Comparison of ENCODE assay signal across 15 cellular contexts in genomic region chr20:47973519-47974233, GRCh38.
A peak's percentile ranks its signal among the peaks of the same experiment; 100 is the strongest.
DNase-seq lines count a peak whose midpoint lies in the region; ATAC-seq, FAIRE-seq and TF ChIP-seq lines count a peak whose summit lies in the region.
"Had no signal": no experiment of that assay in that cellular context is flagged by ENCODE, and none has a peak within 500 bp of the region (broad histone marks: within the 10 kb centered on the region; RNA-seq: fewer than 3 reads in every experiment).

No MANE protein-coding gene starts in this region.

- no peaks in the 10 kb centered on the region for H3K4me1 ChIP-seq in kidney (ENCODE audit: control insufficient read depth in 1 of 2, insufficient read depth in 1 of 2, low read depth in 1 of 2, low read length in 2 of 2)

- no peak overlapping the region for H3K27ac Mint-ChIP-seq in CD4-positive, alpha-beta T cell
- H3K27ac Mint-ChIP-seq: activated T-helper 1 cell treated with anti-CD3 and anti-CD28 coated beads, Interleukin-12 subunit alpha, Interleukin-12 subunit beta, Interleukin-2, Interleukin-4 antibody, amounts not matched to agents 30 ng/mL and 10 ng/mL and 1 ng/mL, durations not matched to agents 14 hours and 24 hours and 36 hours had no signal

- no peak for TF ChIP-seq CTCF in GM06990 (IDR thresholded peaks at IDR 0.05; ENCODE audit: insufficient read depth, low read length, poor library complexity, severe bottlenecking)
- TF ChIP-seq CTCF in kidney (IDR thresholded peaks at IDR 0.05; ENCODE audit: borderline replicate concordance, extremely low read depth, insufficient read depth) = no peak
- TF ChIP-seq CTCF in CD4-positive, alpha-beta T cell (IDR thresholded peaks at IDR 0.05) = no peak

- H3K27me3 Mint-ChIP-seq in CD4-positive, alpha-beta T cell = peaks cover 44% of the 10 kb centered on the region

- H3K9me3 Mint-ChIP-seq in CD4-positive, alpha-beta T cell = no peaks in the 10 kb centered on the region
- H3K9me3 Mint-ChIP-seq: activated T-helper 1 cell treated with anti-CD3 and anti-CD28 coated beads, Interleukin-12 subunit alpha, Interleukin-12 subunit beta, Interleukin-2, Interleukin-4 antibody, amounts not matched to agents 30 ng/mL and 10 ng/mL and 1 ng/mL, durations not matched to agents 14 hours and 24 hours and 36 hours had no signal

- no peak for ATAC-seq in CD4-positive, alpha-beta T cell (ENCODE audit: poor library complexity)

- H3K4me3 Mint-ChIP-seq in CD4-positive, alpha-beta T cell = no peak overlapping the region
- H3K4me3 Mint-ChIP-seq: activated T-helper 1 cell treated with anti-CD3 and anti-CD28 coated beads, Interleukin-12 subunit alpha, Interleukin-12 subunit beta, Interleukin-2, Interleukin-4 antibody, amounts not matched to agents 30 ng/mL and 10 ng/mL and 1 ng/mL, durations not matched to agents 14 hours and 24 hours and 36 hours had no signal

- H3K36me3 ChIP-seq in GM06990 (ENCODE audit: control insufficient read depth, insufficient read depth, low read length) (no peaks in the 10 kb centered on the region), kidney (ENCODE audit: control insufficient read depth in 1 of 2, insufficient read depth in 2 of 2, low read length in 2 of 2) (no peaks in the 10 kb centered on the region)

- POLR2A ChIA-PET in CD4-positive, alpha-beta T cell (lab: Charles Lee) = no interaction called here

- H3K4me3 ChIP-seq in GM06990 (replicated peaks; ENCODE audit: low read depth, low read length) (no peak overlapping the region), kidney (ENCODE audit: low read length in 2 of 2) (no peak overlapping the region)

- no peak overlapping the region for H3K27ac ChIP-seq in kidney (ENCODE audit: low read depth in 2 of 2, low read length in 2 of 2)
- no peak overlapping the region for H3K27ac ChIP-seq in CD4-positive, alpha-beta T cell (ENCODE audit: low read depth, low read length)

- FAIRE-seq in kidney (lab: Jason Lieb, UNC) = no peak

- no peaks in the 10 kb centered on the region for H3K36me3 Mint-ChIP-seq in CD4-positive, alpha-beta T cell (ENCODE audit: low read depth)

- H3K4me1 Mint-ChIP-seq in CD4-positive, alpha-beta T cell (ENCODE audit: low read depth) = peaks cover 9% of the 10 kb centered on the region

- H3K9ac ChIP-seq in kidney (ENCODE audit: low read length in 2 of 2) = no peak overlapping the region

- H3K27me3 ChIP-seq in GM06990 (replicated peaks; ENCODE audit: control insufficient read depth, insufficient read depth, low read length) = no peaks in the 10 kb centered on the region
- H3K27me3 ChIP-seq in CD4-positive, alpha-beta T cell (ENCODE audit: control insufficient read depth, insufficient read depth, low read length) = peaks cover 8% of the 10 kb centered on the region

- no peaks in the 10 kb centered on the region for H3K9me3 ChIP-seq in kidney (ENCODE audit: control insufficient read depth in 1 of 2, low read length in 2 of 2)
- H3K9me3 ChIP-seq in CD4-positive, alpha-beta T cell (ENCODE audit: control insufficient read depth, low read length) = no peaks in the 10 kb centered on the region

- CTCF ChIA-PET in CD4-positive, alpha-beta T cell (lab: Charles Lee) = no interaction called here

- intact Hi-C loops in kidney (cut with DNase I) = no loop called here
- intact Hi-C loops in CD4-positive, alpha-beta T cell (cut with DNase I, micrococcal nuclease) = no loop called here

- DNase-seq in GM06990 (ENCODE audit: extremely low read depth, insufficient read length) (peak; percentile 44), SW480 (ENCODE audit: low spot score) (peak; percentile 96), kidney (peak; percentile 91), retina (peak; percentile 68), medulla oblongata (ENCODE audit: extremely low spot score) (no peak), NCI-H2029 treated with DMSO at 0.1 percent for 48 hours (lab: John Stamatoyannopoulos, UW) (no peak)
- DNase-seq in stimulated activated CD4-positive, alpha-beta T cell treated with anti-CD3 and anti-CD28 coated beads, Interleukin-12 subunit alpha, Interleukin-12 subunit beta, amount 100 ng/mL, for 4 hours = no peak
- DNase-seq in CD4-positive, alpha-beta T cell = no peak
- DNase-seq: activated CD4-positive, alpha-beta T cell treated with anti-CD3 and anti-CD28 coated beads, Interleukin-2, amount 50 U/mL, for 1 hour; amniotic stem cell; foreskin melanocyte; HCEC 1CT; occipital lobe; stimulated activated CD4-positive, alpha-beta T cell treated with anti-CD3 and anti-CD28 coated beads, Interleukin-2, amount 100 ng/mL, for 24 hours had no signal

Comparison
In these comparisons a context has a peak if more than half of its experiments do, and no peak if none do; other contexts are left out.
1. DNase-seq: peak in GM06990 (single experiment), SW480 (single experiment), kidney (single experiment) and retina (single experiment); none in stimulated activated CD4-positive, alpha-beta T cell treated with anti-CD3 and anti-CD28 coated beads, Interleukin-12 subunit alpha, Interleukin-12 subunit beta, amount 100 ng/mL, for 4 hours (single experiment), medulla oblongata (single experiment), CD4-positive, alpha-beta T cell (0 of 10) and NCI-H2029 treated with DMSO at 0.1 percent for 48 hours (single experiment).